8 cellular contexts compared by ENCODE assay signal in the genomic region with DNA sequence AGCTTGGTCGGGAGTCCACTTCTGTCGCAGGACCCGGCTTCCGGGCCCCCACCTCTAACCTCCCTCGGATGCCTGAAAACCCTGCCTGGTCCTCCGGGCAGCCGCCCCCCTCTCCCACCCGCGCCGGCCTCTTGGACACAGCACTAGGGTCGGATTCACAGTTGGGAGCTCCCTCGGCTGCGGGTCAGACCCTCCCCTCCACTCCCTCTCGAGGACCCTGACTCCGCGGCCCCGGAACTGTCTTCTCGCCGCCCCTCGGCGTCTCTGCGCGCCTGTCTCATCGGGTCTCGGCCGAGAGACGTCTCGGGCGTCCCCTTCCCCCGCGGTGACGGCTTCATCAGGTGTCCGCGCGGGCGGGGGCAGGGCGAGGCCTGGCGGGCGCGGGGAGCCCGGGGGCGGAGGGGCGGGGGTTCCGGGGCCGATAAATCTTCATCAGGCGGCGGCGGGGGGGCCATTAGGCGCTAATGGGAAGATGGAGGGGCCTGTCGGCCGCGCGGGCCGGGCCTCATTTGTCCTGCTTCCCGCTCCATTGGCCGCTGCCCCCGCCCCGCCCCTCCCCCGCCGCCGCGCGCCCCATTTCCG. TPM values are rescaled to one million over a fixed set of nuclear protein-coding genes. Genes with fewer than 3 reads are reported as not detected.
DNase-seq lines count a peak whose midpoint lies in the region; ATAC-seq and TF ChIP-seq lines count a peak whose summit lies in the region.

No MANE protein-coding gene starts in this region.

- no peaks in the 10 kb centered on the region for H3K9me3 ChIP-seq in cardiac muscle cell (ENCODE audit: low read depth)
- no peaks in the 10 kb centered on the region for H3K9me3 ChIP-seq in esophagus muscularis mucosa
- H3K9me3 ChIP-seq in psoas muscle = no peaks in the 10 kb centered on the region

- H3K36me3 ChIP-seq in cardiac muscle cell (no peaks in the 10 kb centered on the region), esophagus muscularis mucosa (no peaks in the 10 kb centered on the region), psoas muscle (ENCODE audit: insufficient read depth in 1 of 2, low read depth in 1 of 2) (no peaks in the 10 kb centered on the region)

- peak in 1 of 2 donors; percentile 14 for DNase-seq in cardiac muscle cell (ENCODE audit: low read depth in 1 of 2, low spot score in 1 of 2)
- DNase-seq in Right ventricle myocardium superior = no peak
- DNase-seq in WTC11 (ENCODE audit: low spot score) = peak; percentile 46
- DNase-seq in esophagus muscularis mucosa (ENCODE audit: extremely low spot score) = no peak
- no peak for DNase-seq in psoas muscle

- no peak for TF ChIP-seq POLR2A in esophagus muscularis mucosa (IDR thresholded peaks at IDR 0.05; ENCODE audit: low read depth)

- no peak overlapping the region for H3K27ac ChIP-seq in cardiac muscle cell
- H3K27ac ChIP-seq in esophagus muscularis mucosa (replicated peaks in 1 of 4) = no peak overlapping the region
- no peak overlapping the region for H3K27ac ChIP-seq in psoas muscle

- TF ChIP-seq EP300 in esophagus muscularis mucosa (IDR thresholded peaks at IDR 0.05) = no peak

- no peaks in the 10 kb centered on the region for H3K36me3 Mint-ChIP-seq in WTC11

- H3K4me1 ChIP-seq in cardiac muscle cell (ENCODE audit: low read depth) (no peaks in the 10 kb centered on the region), esophagus muscularis mucosa (peaks cover 17 to 31% (median 28%) of the 10 kb centered on the region in 4 donors), psoas muscle (peaks cover 3% of the 10 kb centered on the region)

- no peak overlapping the region for H3K27ac Mint-ChIP-seq in WTC11

- POLR2A ChIA-PET in WTC11 (lab: Charles Lee) = interaction anchor here (0.7 kb wide), 1 partner anchor 75 kb away, joined by 3 read pairs; no protein-coding TSS in a partner anchor

- H3K4me1 Mint-ChIP-seq in WTC11 = peaks cover 7% of the 10 kb centered on the region; the same call in 1 of the 2 replicates

- H3K27me3 ChIP-seq in cardiac muscle cell (peaks cover 58% of the 10 kb centered on the region), esophagus muscularis mucosa (peaks cover 3 to 97% (median 48%) of the 10 kb centered on the region in 4 donors), psoas muscle (ENCODE audit: insufficient read depth in 3 of 3, low read length in 2 of 3) (peaks cover 3 to 59% (median 27%) of the 10 kb centered on the region in 3 donors)

- H3K4me3 ChIP-seq in cardiac muscle cell (peak overlapping the region; percentile 32), esophagus muscularis mucosa (peak overlapping the region; percentile 43 to 50 (median 46)), psoas muscle (peak overlapping the region; percentile 52)

- H3K9me3 Mint-ChIP-seq in WTC11 = peaks cover 4% of the 10 kb centered on the region; the same call in 1 of the 2 replicates

- peak overlapping the region; percentile 81 for H3K4me3 Mint-ChIP-seq in WTC11

- 3% methylated on average over 25 of the region's 64 CpGs for WGBS in esophagus muscularis mucosa
- 3 to 4% (median 4%) methylated on average over 48 to 64 of the region's 64 CpGs for WGBS in psoas muscle, 3 donors

- TF ChIP-seq CTCF in cardiac muscle cell (IDR thresholded peaks at IDR 0.05; ENCODE audit: low read depth, low read length) (no peak), WTC11 (IDR thresholded peaks at IDR 0.05) (no peak), esophagus muscularis mucosa (IDR thresholded peaks at IDR 0.05) (no peak), psoas muscle (IDR thresholded peaks at IDR 0.05) (no peak)

- intact Hi-C loops in Right ventricle myocardium superior (cut with DNase I) = no loop called here
- intact Hi-C loops in esophagus muscularis mucosa (cut with DNase I) = loop anchor here (5.0 kb wide), 1 partner anchor 68 kb away; no protein-coding TSS in a partner anchor
- intact Hi-C loops in psoas muscle (cut with DNase I) = no loop called here

- peaks cover 67% of the 10 kb centered on the region for H3K27me3 Mint-ChIP-seq in WTC11 (ENCODE audit: low read depth)

- no peak for ATAC-seq in Right ventricle myocardium superior (ENCODE audit: poor library complexity)
- peak; percentile 51 for ATAC-seq in WTC11
- peak in 1 of 4 donors; percentile 14 for ATAC-seq in psoas muscle
- ATAC-seq in GM18498 (IDR thresholded peaks at IDR 0.05; ENCODE audit: unreplicated experiment) = no peak
- no peak for ATAC-seq in HG03457 (IDR thresholded peaks at IDR 0.05; ENCODE audit: unreplicated experiment)
- no peak for ATAC-seq in HG03025 (IDR thresholded peaks at IDR 0.05; ENCODE audit: low FRiP score, unreplicated experiment)

- CTCF ChIA-PET in WTC11 (lab: Charles Lee) = interaction anchor here (0.5 to 1.3 kb wide), 3 partner anchors 18 to 67 kb away, joined by 3 to 4 read pairs (median 3); no protein-coding TSS in a partner anchor

TF ChIP-seq in WTC11, 78 proteins besides CTCF, POLR2A, EP300 and RAD21:
- TF ChIP-seq, protein P1, sequence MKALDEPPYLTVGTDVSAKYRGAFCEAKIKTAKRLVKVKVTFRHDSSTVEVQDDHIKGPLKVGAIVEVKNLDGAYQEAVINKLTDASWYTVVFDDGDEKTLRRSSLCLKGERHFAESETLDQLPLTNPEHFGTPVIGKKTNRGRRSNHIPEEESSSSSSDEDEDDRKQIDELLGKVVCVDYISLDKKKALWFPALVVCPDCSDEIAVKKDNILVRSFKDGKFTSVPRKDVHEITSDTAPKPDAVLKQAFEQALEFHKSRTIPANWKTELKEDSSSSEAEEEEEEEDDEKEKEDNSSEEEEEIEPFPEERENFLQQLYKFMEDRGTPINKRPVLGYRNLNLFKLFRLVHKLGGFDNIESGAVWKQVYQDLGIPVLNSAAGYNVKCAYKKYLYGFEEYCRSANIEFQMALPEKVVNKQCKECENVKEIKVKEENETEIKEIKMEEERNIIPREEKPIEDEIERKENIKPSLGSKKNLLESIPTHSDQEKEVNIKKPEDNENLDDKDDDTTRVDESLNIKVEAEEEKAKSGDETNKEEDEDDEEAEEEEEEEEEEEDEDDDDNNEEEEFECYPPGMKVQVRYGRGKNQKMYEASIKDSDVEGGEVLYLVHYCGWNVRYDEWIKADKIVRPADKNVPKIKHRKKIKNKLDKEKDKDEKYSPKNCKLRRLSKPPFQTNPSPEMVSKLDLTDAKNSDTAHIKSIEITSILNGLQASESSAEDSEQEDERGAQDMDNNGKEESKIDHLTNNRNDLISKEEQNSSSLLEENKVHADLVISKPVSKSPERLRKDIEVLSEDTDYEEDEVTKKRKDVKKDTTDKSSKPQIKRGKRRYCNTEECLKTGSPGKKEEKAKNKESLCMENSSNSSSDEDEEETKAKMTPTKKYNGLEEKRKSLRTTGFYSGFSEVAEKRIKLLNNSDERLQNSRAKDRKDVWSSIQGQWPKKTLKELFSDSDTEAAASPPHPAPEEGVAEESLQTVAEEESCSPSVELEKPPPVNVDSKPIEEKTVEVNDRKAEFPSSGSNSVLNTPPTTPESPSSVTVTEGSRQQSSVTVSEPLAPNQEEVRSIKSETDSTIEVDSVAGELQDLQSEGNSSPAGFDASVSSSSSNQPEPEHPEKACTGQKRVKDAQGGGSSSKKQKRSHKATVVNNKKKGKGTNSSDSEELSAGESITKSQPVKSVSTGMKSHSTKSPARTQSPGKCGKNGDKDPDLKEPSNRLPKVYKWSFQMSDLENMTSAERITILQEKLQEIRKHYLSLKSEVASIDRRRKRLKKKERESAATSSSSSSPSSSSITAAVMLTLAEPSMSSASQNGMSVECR (CRISPR knock-in tag; IDR thresholded peaks at IDR 0.05; ENCODE audit: borderline replicate concordance) = no peak

RNA-seq across cellular contexts. Expression of a gene that starts 11.7 kb away (rescaled TPM):
- 1.0 TPM in 1 of 2 replicates, not detected in the other for total RNA-seq in cardiac muscle cell
- polyA plus RNA-seq in cardiac muscle cell = 0.06 TPM in 1 of 2 replicates, not detected in the other
- total RNA-seq in Right ventricle myocardium superior = not detected
- total RNA-seq in WTC11 (2021) = 0.30 to 0.66 TPM (median 0.31 TPM) in 3 replicates
- under 1 TPM in 3 of 4 donors, not detected in 1; 0.32 to 0.42 (median 0.33) TPM for total RNA-seq in esophagus muscularis mucosa
- not detected for total RNA-seq in psoas muscle
- under 1 TPM in 1 of 3 donors, not detected in 2; 0.03 TPM for polyA plus RNA-seq in psoas muscle

RNA-seq across cellular contexts. Expression of a gene that starts 19.2 kb away (rescaled TPM):
- total RNA-seq in cardiac muscle cell (151 and 212 TPM in 2 replicates), Right ventricle myocardium superior (62.1 TPM), WTC11 (2021) (159 to 184 TPM (median 159 TPM) in 3 replicates), esophagus muscularis mucosa (100 to 1,000 TPM; 142 to 250 (median 201) TPM), psoas muscle (10 to 100 TPM; 48.9 to 65.3 (median 55.9) TPM)
- polyA plus RNA-seq in cardiac muscle cell (245 and 270 TPM in 2 replicates), psoas muscle (100 to 1,000 TPM in 2 of 3 donors, 10 to 100 TPM in 1; 97.6 to 131 (median 102) TPM)

RNA-seq across cellular contexts. Expression of a gene that starts 54.1 kb away (rescaled TPM):
- 4.5 and 6.1 TPM in 2 replicates for total RNA-seq in cardiac muscle cell
- polyA plus RNA-seq in cardiac muscle cell = 8.1 and 9.9 TPM in 2 replicates
- total RNA-seq in Right ventricle myocardium superior = 388 TPM
- total RNA-seq in WTC11 (2021) = 28.2 to 34.2 TPM (median 30.9 TPM) in 3 replicates
- total RNA-seq in esophagus muscularis mucosa = 1 to 10 TPM; 2.1 to 4.3 (median 3.5) TPM
- under 1 TPM in 2 of 4 donors, not detected in 2; 0.15 to 0.24 TPM for total RNA-seq in psoas muscle
- polyA plus RNA-seq in psoas muscle = under 1 TPM in 2 of 3 donors, not detected in 1; 0.12 to 0.17 TPM

RNA-seq across cellular contexts. Expression of a gene that starts 57.0 kb away (rescaled TPM):
- total RNA-seq in cardiac muscle cell (19.2 and 49.9 TPM in 2 replicates), Right ventricle myocardium superior (30.1 TPM), WTC11 (2021) (77.2 to 102 TPM (median 82.9 TPM) in 3 replicates), esophagus muscularis mucosa (10 to 100 TPM; 54.5 to 71.8 (median 59.7) TPM), psoas muscle (10 to 100 TPM; 15.8 to 22.2 (median 21.3) TPM)
- polyA plus RNA-seq in cardiac muscle cell (40.1 and 68.1 TPM in 2 replicates), psoas muscle (10 to 100 TPM; 20.4 to 28.0 (median 20.7) TPM)

Comparison
In these comparisons a context has a peak if more than half of its experiments do, and no peak if none do; other contexts are left out.
1. RNA of a gene that starts 54.1 kb away (total RNA-seq): 388 TPM in Right ventricle myocardium superior (single experiment); 28.2 to 34.2 TPM in WTC11, 4.5 to 6.1 TPM in cardiac muscle cell, 2.1 to 4.3 TPM in esophagus muscularis mucosa and 0.15 to 0.24 TPM in psoas muscle; every median in the first group is over 10 times any median in the second.
2. Peak in every context shown above with its lines, with median percentiles within 50 percentile points of each other: H3K4me3 ChIP-seq.